7 cellular contexts compared by ENCODE assay signal in the genomic region with DNA sequence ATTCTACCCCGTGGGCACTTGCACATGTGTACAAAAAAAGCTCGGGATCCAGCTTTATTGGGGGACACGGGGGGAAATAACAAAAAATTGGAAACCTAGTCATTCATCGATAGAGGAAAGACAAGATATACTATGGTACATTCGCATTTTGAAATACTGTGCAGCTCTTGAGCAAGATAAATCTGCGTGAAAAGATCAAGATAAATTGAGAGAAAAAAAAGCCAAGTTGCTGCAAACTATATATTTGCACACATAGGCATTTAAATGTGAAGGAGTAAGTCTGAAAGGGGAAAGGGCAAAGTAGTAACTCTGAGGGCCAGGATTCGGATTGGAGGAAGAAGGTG. TPM values are rescaled to one million over a fixed set of nuclear protein-coding genes. Genes with fewer than 3 reads are reported as not detected.
DNase-seq lines count a peak whose midpoint lies in the region; ATAC-seq lines count a peak whose summit lies in the region.

No MANE protein-coding gene starts in this region.

- H3K9ac ChIP-seq in HUES6 (ENCODE audit: low read length) (peak overlapping the region; percentile 57), stomach smooth muscle (ENCODE audit: low read length in 2 of 2) (peak overlapping the region; percentile 98)

- peak overlapping the region; percentile 95 for H3K27ac Mint-ChIP-seq in activated naive CD8-positive, alpha-beta T cell treated with anti-CD3 and anti-CD28 coated beads for 36 hours
- H3K27ac Mint-ChIP-seq in immature natural killer cell: peak overlapping the region; percentile 98 to 100 (median 99)

- H3K4me1 ChIP-seq in HUES6 (ENCODE audit: control insufficient read depth, insufficient read depth, low read length) (no peaks in the 10 kb centered on the region), stomach smooth muscle (ENCODE audit: control insufficient read depth, insufficient read depth, low read length) (peaks cover 6% of the 10 kb centered on the region)

- no peaks in the 10 kb centered on the region for H3K9me3 Mint-ChIP-seq in activated naive CD8-positive, alpha-beta T cell treated with anti-CD3 and anti-CD28 coated beads for 36 hours
- no peaks in the 10 kb centered on the region for H3K9me3 Mint-ChIP-seq in immature natural killer cell

- ATAC-seq in GM18909 (IDR thresholded peaks at IDR 0.05; ENCODE audit: poor library complexity, unreplicated experiment) (no peak), GM19023 (IDR thresholded peaks at IDR 0.05; ENCODE audit: unreplicated experiment) (no peak)

- no peaks in the 10 kb centered on the region for H3K9me3 ChIP-seq in HUES6 (ENCODE audit: control insufficient read depth, insufficient read depth, low read depth, low read length)
- no peaks in the 10 kb centered on the region for H3K9me3 ChIP-seq in stomach smooth muscle (ENCODE audit: control insufficient read depth in 2 of 2, low read length in 2 of 2)

- peaks cover 30% of the 10 kb centered on the region for H3K4me1 Mint-ChIP-seq in activated naive CD8-positive, alpha-beta T cell treated with anti-CD3 and anti-CD28 coated beads for 36 hours
- H3K4me1 Mint-ChIP-seq in immature natural killer cell: peaks cover 46 to 55% of the 10 kb centered on the region in 2 donors

- H3K27ac ChIP-seq in HUES6 (ENCODE audit: low read depth, low read length) (no peak overlapping the region), stomach smooth muscle (ENCODE audit: low read length) (peak overlapping the region; percentile 93)

- peak overlapping the region; percentile 87 for H3K4me3 ChIP-seq in HUES6 (ENCODE audit: low read depth, low read length)
- peak overlapping the region; percentile 96 to 100 for H3K4me3 ChIP-seq in stomach smooth muscle (ENCODE audit: low read length in 2 of 2)

- peaks cover 26% of the 10 kb centered on the region for H3K36me3 Mint-ChIP-seq in activated naive CD8-positive, alpha-beta T cell treated with anti-CD3 and anti-CD28 coated beads for 36 hours
- H3K36me3 Mint-ChIP-seq in immature natural killer cell: peaks cover 6 to 11% (median 8%) of the 10 kb centered on the region in 3 donors

- H3K27me3 Mint-ChIP-seq in activated naive CD8-positive, alpha-beta T cell treated with anti-CD3 and anti-CD28 coated beads for 36 hours: no peaks in the 10 kb centered on the region
- peaks cover 0 to 11% (median 9%) of the 10 kb centered on the region in 3 donors for H3K27me3 Mint-ChIP-seq in immature natural killer cell (ENCODE audit: low read depth in 3 of 3)

- H3K36me3 ChIP-seq in HUES6 (ENCODE audit: control insufficient read depth, insufficient read depth, low read length): peaks cover 3% of the 10 kb centered on the region
- H3K36me3 ChIP-seq in stomach smooth muscle (ENCODE audit: control insufficient read depth in 2 of 2, insufficient read depth in 2 of 2, low read length in 2 of 2): no peaks in the 10 kb centered on the region

- DNase-seq in activated naive CD8-positive, alpha-beta T cell treated with anti-CD3 and anti-CD28 coated beads for 36 hours: no peak
- DNase-seq in immature natural killer cell: no peak
- DNase-seq in HuH-7 (ENCODE audit: low spot score): no peak

- H3K27me3 ChIP-seq in HUES6 (ENCODE audit: control insufficient read depth, insufficient read depth, low read length) (no peaks in the 10 kb centered on the region; the same call in 1 of the 2 replicates), stomach smooth muscle (ENCODE audit: control insufficient read depth in 1 of 2, insufficient read depth in 2 of 2, low read length in 2 of 2) (no peaks in the 10 kb centered on the region)

- peak overlapping the region; percentile 85 for H3K4me3 Mint-ChIP-seq in activated naive CD8-positive, alpha-beta T cell treated with anti-CD3 and anti-CD28 coated beads for 36 hours
- peak overlapping the region; percentile 96 to 99 (median 96) for H3K4me3 Mint-ChIP-seq in immature natural killer cell

RNA-seq across cellular contexts. Expression of gene UBR1, which starts 0.6 kb away (rescaled TPM):
- 10 to 100 TPM; 27.5 to 31.3 TPM for total RNA-seq in activated naive CD8-positive, alpha-beta T cell treated with anti-CD3 and anti-CD28 coated beads for 36 hours
- polyA plus RNA-seq in immature natural killer cell: 10 to 100 TPM; 12.1 to 26.5 (median 15.1) TPM

RNA-seq across cellular contexts. Expression of gene TMEM62, which starts 26.9 kb away (rescaled TPM):
- total RNA-seq in activated naive CD8-positive, alpha-beta T cell treated with anti-CD3 and anti-CD28 coated beads for 36 hours: 10 to 100 TPM; 13.8 to 13.9 TPM
- 10 to 100 TPM in 2 of 3 donors, 1 to 10 TPM in 1; 9.3 to 12.7 (median 12.5) TPM for polyA plus RNA-seq in immature natural killer cell
